In genomic region chr10:36547965-36548364, GRCh38 we compare ENCODE assay signal across 24 cellular contexts.
"Had no signal": no experiment of that assay in that cellular context is flagged by ENCODE, and none has a peak within 500 bp of the region (broad histone marks: within the 10 kb centered on the region; RNA-seq: fewer than 3 reads in every experiment).

No MANE protein-coding gene starts in this region.

- FAIRE-seq: HTR-8/SVneo, RCC 7860 had no signal

- H3K4me1 ChIP-seq: SJSA1 had no signal

- H3K9me3 ChIP-seq: MG63, SJSA1 had no signal

- H3K36me3 ChIP-seq: MG63, SJSA1 had no signal

- H3K27ac ChIP-seq: HL-60, SJSA1, SK-N-MC had no signal

- DNase-seq: Karpas-422, KG1, MG63, NCI-H1092, NCI-H1105 treated with DMSO at 0.1 percent for 48 hours, NCI-H1417 treated with DMSO at 0.1 percent for 48 hours, NCI-H146, NCI-H1694 treated with DMSO at 0.1 percent for 48 hours, NCI-H1930, NCI-H2081, NCI-H2107, NCI-H2227 treated with DMSO at 0.1 percent for 48 hours, NCI-H524 treated with DMSO at 0.1 percent for 48 hours, NCI-H69, NCI-H774, Right ventricle myocardium superior, RPMI8226, SIG-M5, T-helper 1 cell had no signal

- H3K4me3 ChIP-seq: MG63, SJSA1, SK-N-MC had no signal

- H3K27me3 ChIP-seq: MG63, SJSA1 had no signal
